Comparison of ENCODE assay signal across 24 cellular contexts in genomic region chr20:10263385-10264165, GRCh38. TPM values are rescaled to one million over a fixed set of nuclear protein-coding genes. Genes with fewer than 3 reads are reported as not detected.
DNase-seq lines count a peak whose midpoint lies in the region; ATAC-seq and TF ChIP-seq lines count a peak whose summit lies in the region.
"Had no signal": no experiment of that assay in that cellular context is flagged by ENCODE, and none has a peak within 500 bp of the region (broad histone marks: within the 10 kb centered on the region; RNA-seq: fewer than 3 reads in every experiment).

No MANE protein-coding gene starts in this region.

- H3K4me1 Mint-ChIP-seq in progenitor cell of endocrine pancreas (ENCODE audit: low read depth) = peaks cover 24% of the 10 kb centered on the region
- H3K4me1 Mint-ChIP-seq: naive thymus-derived CD4-positive, alpha-beta T cell; stimulated activated effector memory CD8-positive, alpha-beta T cell treated with anti-CD3 and anti-CD28 coated beads, Interleukin-12 subunit alpha, Interleukin-12 subunit beta, amount 100 ng/mL, for 72 hours had no signal

- H3K9me3 Mint-ChIP-seq in progenitor cell of endocrine pancreas (ENCODE audit: low read depth) = no peaks in the 10 kb centered on the region
- H3K9me3 Mint-ChIP-seq: stimulated activated effector memory CD8-positive, alpha-beta T cell treated with anti-CD3 and anti-CD28 coated beads, Interleukin-12 subunit alpha, Interleukin-12 subunit beta, amount 100 ng/mL, for 72 hours had no signal

- H3K36me3 ChIP-seq in esophagus muscularis mucosa = no peaks in the 10 kb centered on the region
- H3K36me3 ChIP-seq: tibial nerve had no signal

- WGBS in esophagus muscularis mucosa = 81% methylated on average over 7 of the region's 7 CpGs

- TF ChIP-seq CTCF in esophagus muscularis mucosa (IDR thresholded peaks at IDR 0.05) (no peak), progenitor cell of endocrine pancreas (IDR thresholded peaks at IDR 0.05; ENCODE audit: unreplicated experiment) (no peak)

- H3K27ac Mint-ChIP-seq in progenitor cell of endocrine pancreas = peak overlapping the region; percentile 23
- H3K27ac Mint-ChIP-seq: CD14-positive monocyte; naive thymus-derived CD4-positive, alpha-beta T cell; stimulated activated effector memory CD8-positive, alpha-beta T cell treated with anti-CD3 and anti-CD28 coated beads, Interleukin-12 subunit alpha, Interleukin-12 subunit beta, amount 100 ng/mL, for 72 hours had no signal

- TF ChIP-seq POLR2A in esophagus muscularis mucosa (IDR thresholded peaks at IDR 0.05; ENCODE audit: low read depth) = no peak

- no peaks in the 10 kb centered on the region for H3K9me3 ChIP-seq in esophagus muscularis mucosa
- H3K9me3 ChIP-seq: tibial nerve had no signal

- no peaks in the 10 kb centered on the region for H3K27me3 ChIP-seq in esophagus muscularis mucosa
- H3K27me3 ChIP-seq: tibial nerve had no signal

- DNase-seq in NCI-H1092 treated with DMSO at 0.1 percent for 48 hours (lab: John Stamatoyannopoulos, UW) (peak; percentile 16), NCI-H1092 (lab: John Stamatoyannopoulos, UW) (no peak), NCI-H748 treated with DMSO at 0.1 percent for 48 hours (lab: John Stamatoyannopoulos, UW) (peak; percentile 89), esophagus muscularis mucosa (ENCODE audit: extremely low spot score) (peak; percentile 85), progenitor cell of endocrine pancreas (ENCODE audit: low spot score, unreplicated experiment) (no peak), Right ventricle myocardium superior (no peak)
- DNase-seq: 8988T; activated CD4-positive, alpha-beta T cell treated with anti-CD3 and anti-CD28 coated beads for 1 hour; activated gamma-delta T cell treated with Interleukin-2 at 50 U/mL for 16 hours; aorta; dermis blood vessel endothelial cell; DMS79 treated with DMSO at 0.1 percent for 48 hours; glutamatergic neuron; naive thymus-derived CD4-positive, alpha-beta T cell; NCI-H1694; NCI-H446; OCI-M1; T1000 had no signal

- TF ChIP-seq EP300 in esophagus muscularis mucosa (IDR thresholded peaks at IDR 0.05) = no peak

- H3K4me1 ChIP-seq in esophagus muscularis mucosa = no peaks in the 10 kb centered on the region
- H3K4me1 ChIP-seq: tibial nerve had no signal

- no peaks in the 10 kb centered on the region for H3K36me3 Mint-ChIP-seq in progenitor cell of endocrine pancreas (ENCODE audit: insufficient read depth)
- H3K36me3 Mint-ChIP-seq: CD14-positive monocyte; naive thymus-derived CD4-positive, alpha-beta T cell; stimulated activated effector memory CD8-positive, alpha-beta T cell treated with anti-CD3 and anti-CD28 coated beads, Interleukin-12 subunit alpha, Interleukin-12 subunit beta, amount 100 ng/mL, for 72 hours had no signal

- H3K27ac ChIP-seq in esophagus muscularis mucosa (replicated peaks in 1 of 4) = no peak overlapping the region
- H3K27ac ChIP-seq: SK-N-MC, tibial nerve had no signal

- ATAC-seq in GM21825 (IDR thresholded peaks at IDR 0.05; ENCODE audit: unreplicated experiment) (no peak), HG03520 (IDR thresholded peaks at IDR 0.05; ENCODE audit: unreplicated experiment) (no peak), Right ventricle myocardium superior (ENCODE audit: poor library complexity) (no peak)
- ATAC-seq: naive thymus-derived CD4-positive, alpha-beta T cell; stimulated activated effector memory CD8-positive, alpha-beta T cell treated with anti-CD3 and anti-CD28 coated beads, Interleukin-12 subunit alpha, Interleukin-12 subunit beta, amount 100 ng/mL, for 72 hours had no signal

- no peak overlapping the region for H3K4me3 Mint-ChIP-seq in progenitor cell of endocrine pancreas (ENCODE audit: low read depth)
- H3K4me3 Mint-ChIP-seq: CD14-positive monocyte; naive thymus-derived CD4-positive, alpha-beta T cell; stimulated activated effector memory CD8-positive, alpha-beta T cell treated with anti-CD3 and anti-CD28 coated beads, Interleukin-12 subunit alpha, Interleukin-12 subunit beta, amount 100 ng/mL, for 72 hours had no signal

- peaks cover 15% of the 10 kb centered on the region for H3K27me3 Mint-ChIP-seq in progenitor cell of endocrine pancreas

- H3K4me3 ChIP-seq in esophagus muscularis mucosa = no peak overlapping the region
- H3K4me3 ChIP-seq: SK-N-MC, tibial nerve had no signal

- intact Hi-C loops in esophagus muscularis mucosa (cut with DNase I) (no loop called here), Right ventricle myocardium superior (cut with DNase I) (no loop called here)

RNA-seq across cellular contexts. Expression of gene SNAP25, which starts 44.9 kb away (rescaled TPM):
- total RNA-seq in esophagus muscularis mucosa = 1 to 10 TPM; 2.9 to 4.8 (median 3.9) TPM
- total RNA-seq in progenitor cell of endocrine pancreas = 7.7 and 8.2 TPM in 2 replicates
- total RNA-seq in Right ventricle myocardium superior = not detected
- total RNA-seq: dermis blood vessel endothelial cell had no signal

Comparison
In these comparisons a context has a peak if more than half of its experiments do, and no peak if none do; other contexts are left out.
1. DNase-seq: peak in NCI-H1092 treated with DMSO at 0.1 percent for 48 hours (single experiment), NCI-H748 treated with DMSO at 0.1 percent for 48 hours (single experiment) and esophagus muscularis mucosa (single experiment); none in NCI-H1092 (single experiment), progenitor cell of endocrine pancreas (single experiment) and Right ventricle myocardium superior (single experiment).